Comparison of ENCODE assay signal across 8 cellular contexts in genomic region chr3:194205675-194206133, GRCh38.
A peak's percentile ranks its signal among the peaks of the same experiment; 100 is the strongest.
DNase-seq lines count a peak whose midpoint lies in the region; ATAC-seq and TF ChIP-seq lines count a peak whose summit lies in the region.

No MANE protein-coding gene starts in this region.

- DNase-seq in HL-60 (ENCODE audit: low read depth in 1 of 2, low spot score in 1 of 2) = peak in 1 of 2 experiments; percentile 80
- peak; percentile 38 for DNase-seq in NCI-H2171 (lab: John Stamatoyannopoulos, UW)
- DNase-seq in suprapubic skin (ENCODE audit: low spot score in 2 of 2) = no peak
- no peak for DNase-seq in transverse colon
- no peak for DNase-seq in stimulated activated CD8-positive, alpha-beta memory T cell treated with anti-CD3 and anti-CD28 coated beads, Interleukin-4, amount 100 ng/mL, for 48 hours

- H3K4me3 ChIP-seq in HL-60 (replicated peaks; ENCODE audit: insufficient read depth, low read length) (peak overlapping the region; percentile 1; the same call in 1 of the 2 replicates), parathyroid adenoma (ENCODE audit: low read depth, low read length) (peak overlapping the region; percentile 13), suprapubic skin (no peak overlapping the region), transverse colon (no peak overlapping the region)

- H3K9me3 ChIP-seq in parathyroid adenoma (ENCODE audit: control insufficient read depth, low read length) (no peaks in the 10 kb centered on the region), suprapubic skin (no peaks in the 10 kb centered on the region), transverse colon (no peaks in the 10 kb centered on the region)

- in situ Hi-C loops in transverse colon (cut with MboI; ENCODE audit: low pct_ligation_motif_present in 1 of 4, low pct_unique_long_range_greater_than_20kb in 1 of 4, low sequenced_read_pairs in 3 of 4) = no loop called here

- H3K4me1 Mint-ChIP-seq in activated naive CD4-positive, alpha-beta T cell treated with anti-CD3 and anti-CD28 coated beads, Interleukin-2, amount 50 U/mL, for 24 hours = peaks cover 23% of the 10 kb centered on the region

- intact Hi-C loops in transverse colon (cut with DNase I; ENCODE audit: low total_unique reads) = no loop called here

- H3K27me3 Mint-ChIP-seq in activated naive CD4-positive, alpha-beta T cell treated with anti-CD3 and anti-CD28 coated beads, Interleukin-2, amount 50 U/mL, for 24 hours = peaks cover 11% of the 10 kb centered on the region

- ATAC-seq in GM21447 (IDR thresholded peaks at IDR 0.05; ENCODE audit: unreplicated experiment) = no peak

- no peaks in the 10 kb centered on the region for H3K27me3 ChIP-seq in HL-60 (ENCODE audit: insufficient read depth, poor library complexity, severe bottlenecking)
- no peaks in the 10 kb centered on the region for H3K27me3 ChIP-seq in parathyroid adenoma (ENCODE audit: control insufficient read depth, insufficient read depth, low read length)
- peaks cover 21% of the 10 kb centered on the region for H3K27me3 ChIP-seq in suprapubic skin
- peaks cover 33% of the 10 kb centered on the region for H3K27me3 ChIP-seq in transverse colon

- no peaks in the 10 kb centered on the region for H3K36me3 Mint-ChIP-seq in activated naive CD4-positive, alpha-beta T cell treated with anti-CD3 and anti-CD28 coated beads, Interleukin-2, amount 50 U/mL, for 24 hours

- TF ChIP-seq POLR2A in suprapubic skin (IDR thresholded peaks at IDR 0.05) = no peak
- no peak for TF ChIP-seq POLR2A in transverse colon (IDR thresholded peaks at IDR 0.05)

- peak overlapping the region; percentile 51 for H3K4me2 ChIP-seq in parathyroid adenoma (ENCODE audit: low read length)

- H3K4me1 ChIP-seq in parathyroid adenoma (peaks cover 78% of the 10 kb centered on the region), suprapubic skin (peaks cover 9% of the 10 kb centered on the region), transverse colon (peaks cover 0 to 16% (median 8%) of the 10 kb centered on the region in 4 donors)

- TF ChIP-seq CTCF in HL-60 (IDR thresholded peaks at IDR 0.05; ENCODE audit: insufficient read depth, low read length) (no peak), parathyroid adenoma (IDR thresholded peaks at IDR 0.05) (no peak), suprapubic skin (IDR thresholded peaks at IDR 0.05) (no peak), transverse colon (IDR thresholded peaks at IDR 0.05) (no peak)

- H3K27ac ChIP-seq in HL-60 (replicated peaks) = peak overlapping the region; percentile 28; the same call in 1 of the 2 replicates
- peak overlapping the region; percentile 94 for H3K27ac ChIP-seq in parathyroid adenoma
- no peak overlapping the region for H3K27ac ChIP-seq in suprapubic skin
- no peak overlapping the region for H3K27ac ChIP-seq in transverse colon

- no peak overlapping the region for H3K9ac ChIP-seq in parathyroid adenoma

- TF ChIP-seq EP300 in suprapubic skin (IDR thresholded peaks at IDR 0.05) (no peak), transverse colon (IDR thresholded peaks at IDR 0.05; ENCODE audit: low read depth) (no peak)

- 84% methylated on average over 8 of the region's 8 CpGs for WGBS in suprapubic skin
- WGBS in transverse colon (ENCODE audit: low coverage in 1 of 2), 2 donors = 72% methylated on average over 8 of the region's 8 CpGs; no CpG with 5 or more reads in 1 of the 2 donors

- H3K27ac Mint-ChIP-seq in activated naive CD4-positive, alpha-beta T cell treated with anti-CD3 and anti-CD28 coated beads, Interleukin-2, amount 50 U/mL, for 24 hours = no peak overlapping the region

- H3K36me3 ChIP-seq in parathyroid adenoma (ENCODE audit: control insufficient read depth, insufficient read depth, low read length) = no peaks in the 10 kb centered on the region
- H3K36me3 ChIP-seq in suprapubic skin = no peaks in the 10 kb centered on the region
- H3K36me3 ChIP-seq in transverse colon = no peaks in the 10 kb centered on the region

- no peaks in the 10 kb centered on the region for H3K9me3 Mint-ChIP-seq in activated naive CD4-positive, alpha-beta T cell treated with anti-CD3 and anti-CD28 coated beads, Interleukin-2, amount 50 U/mL, for 24 hours

- no peaks in the 10 kb centered on the region for H3K79me2 ChIP-seq in parathyroid adenoma

- H3K4me3 Mint-ChIP-seq in activated naive CD4-positive, alpha-beta T cell treated with anti-CD3 and anti-CD28 coated beads, Interleukin-2, amount 50 U/mL, for 24 hours = peak overlapping the region; percentile 35

- H2AFZ ChIP-seq in parathyroid adenoma = peak overlapping the region; percentile 70

Comparison
In these comparisons a context has a peak if more than half of its experiments do, and no peak if none do; other contexts are left out.
1. H3K27ac ChIP-seq: peak in HL-60 (single experiment) and parathyroid adenoma (single experiment); none in suprapubic skin (single experiment) and transverse colon (0 of 4).
2. H3K4me3 ChIP-seq: peak in HL-60 (single experiment) and parathyroid adenoma (single experiment); none in suprapubic skin (single experiment) and transverse colon (0 of 4).